20 cellular contexts compared by ENCODE assay signal in the genomic region with DNA sequence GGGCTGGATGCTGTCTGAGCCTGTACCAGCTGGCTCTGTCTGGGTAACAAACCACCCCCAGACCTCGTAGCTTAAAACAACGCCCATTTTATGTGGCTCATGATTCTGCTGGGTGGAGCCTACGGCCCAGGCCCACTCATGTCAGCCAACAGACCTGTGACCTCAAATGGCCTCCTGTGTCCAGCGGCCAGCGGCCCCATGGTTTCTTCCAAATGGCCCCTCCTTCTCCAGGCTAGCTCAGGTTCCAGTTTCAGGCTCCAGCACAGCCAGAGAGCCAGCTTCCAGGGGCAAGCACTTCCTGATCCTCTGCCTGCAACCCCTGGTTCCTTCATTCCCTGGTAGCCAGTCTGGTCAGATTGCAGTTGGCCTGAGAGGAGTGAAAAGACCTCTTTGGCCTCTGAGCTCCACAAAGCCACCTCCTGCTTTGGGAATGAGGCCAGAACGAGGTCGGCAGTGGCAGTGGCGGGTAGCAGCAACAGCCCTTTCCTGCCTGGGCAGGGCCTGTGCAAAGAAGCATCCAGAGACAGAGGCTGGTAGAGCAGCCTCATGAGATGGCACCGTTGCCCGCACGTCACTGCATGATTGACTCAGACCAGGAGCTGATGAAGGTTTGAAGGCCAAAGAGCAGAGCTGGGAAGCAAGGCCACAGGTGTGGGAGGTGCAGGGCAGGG. TPM values are rescaled to one million over a fixed set of nuclear protein-coding genes. Genes with fewer than 3 reads are reported as not detected.
DNase-seq lines count a peak whose midpoint lies in the region; ATAC-seq and TF ChIP-seq lines count a peak whose summit lies in the region.
"Had no signal": no experiment of that assay in that cellular context is flagged by ENCODE, and none has a peak within 500 bp of the region (broad histone marks: within the 10 kb centered on the region; RNA-seq: fewer than 3 reads in every experiment).

No MANE protein-coding gene starts in this region.

- in situ Hi-C loops in mammary epithelial cell (cut with MboI; ENCODE audit: low sequenced_read_pairs in 2 of 2) (no loop called here), GM13977 (cut with MboI; ENCODE audit: low pct_unique_long_range_greater_than_20kb, low sequenced_read_pairs, unreplicated experiment) (no loop called here)

- peak overlapping the region in 1 of 11 experiments; percentile 24; a peak in 1 of 22 replicates for H3K9ac ChIP-seq in BLaER1 treated with 17β-estradiol and CSF1 and Interleukin-3, amounts not matched to agents 10 nM and 100 nM
- no peak overlapping the region for H3K9ac ChIP-seq in mammary epithelial cell (ENCODE audit: insufficient read depth, low read length)
- H3K9ac ChIP-seq: KMS-11 had no signal

- H4K20me1 ChIP-seq in BLaER1 treated with 17β-estradiol and CSF1 and Interleukin-3, amounts not matched to agents 10 nM and 100 nM, result peaks cover 0 to 98% (median 13%) of the 10 kb centered on the region in 11 experiments; a peak in 12 of 22 replicates
- H4K20me1 ChIP-seq in mammary epithelial cell (ENCODE audit: insufficient read depth, low read length), result no peaks in the 10 kb centered on the region

- no peaks in the 10 kb centered on the region for H3K27me3 Mint-ChIP-seq in activated CD8-positive, alpha-beta T cell treated with anti-CD3 and anti-CD28 coated beads for 36 hours
- H3K27me3 Mint-ChIP-seq: activated naive CD4-positive, alpha-beta T cell treated with anti-CD3 and anti-CD28 coated beads, Interleukin-2, amount 50 U/mL, for 24 hours; natural killer cell treated with Interleukin-12 subunit alpha and Interleukin-12 subunit beta and Interleukin-15 and Interleukin-18, amount 100 ng/mL, for 72 hours; stimulated activated naive CD8-positive, alpha-beta T cell treated with anti-CD3 and anti-CD28 coated beads, Interleukin-15, Interleukin-2, amounts not matched to agents 100 ng/mL and 50 ng/mL, for 24 hours; T-cell had no signal

- TF ChIP-seq CTCF in mammary epithelial cell (conservative IDR thresholded peaks at IDR 0.05 in 1 of 2, IDR thresholded peaks at IDR 0.05 in 1 of 2; ENCODE audit: extremely low read depth in 1 of 2, insufficient read depth in 1 of 2, low read depth in 1 of 2, low read length in 2 of 2) (no peak), left ventricle myocardium inferior (IDR thresholded peaks at IDR 0.05; ENCODE audit: borderline replicate concordance) (no peak), GM13977 (IDR thresholded peaks at IDR 0.05; ENCODE audit: extremely low read depth, insufficient read depth, missing control alignments) (no peak)
- TF ChIP-seq CTCF in activated CD8-positive, alpha-beta T cell treated with anti-CD3 and anti-CD28 coated beads for 36 hours (IDR thresholded peaks at IDR 0.05), result no peak

- H3K27ac ChIP-seq in BLaER1 treated with 17β-estradiol and CSF1 and Interleukin-3, amounts not matched to agents 10 nM and 100 nM, result peak overlapping the region in 2 of 11 experiments; percentile 26 to 43; a peak in 2 of 22 replicates
- H3K27ac ChIP-seq in mammary epithelial cell (ENCODE audit: insufficient read depth, low read depth, low read length) (no peak overlapping the region), left ventricle myocardium inferior (replicated peaks) (peak overlapping the region; percentile 79)
- H3K27ac ChIP-seq: cardiac muscle cell, KMS-11 had no signal

- no peak overlapping the region for H3K4me3 Mint-ChIP-seq in activated CD8-positive, alpha-beta T cell treated with anti-CD3 and anti-CD28 coated beads for 36 hours
- H3K4me3 Mint-ChIP-seq: activated B cell treated with CpG ODN at 0.5 μM for 24 hours; activated naive CD4-positive, alpha-beta T cell treated with anti-CD3 and anti-CD28 coated beads, Interleukin-2, amount 50 U/mL, for 24 hours; natural killer cell treated with Interleukin-12 subunit alpha and Interleukin-12 subunit beta and Interleukin-15 and Interleukin-18, amount 100 ng/mL, for 72 hours; stimulated activated naive CD8-positive, alpha-beta T cell treated with anti-CD3 and anti-CD28 coated beads, Interleukin-15, Interleukin-2, amounts not matched to agents 100 ng/mL and 50 ng/mL, for 24 hours; T-cell had no signal

- H3K36me3 Mint-ChIP-seq in activated CD8-positive, alpha-beta T cell treated with anti-CD3 and anti-CD28 coated beads for 36 hours (ENCODE audit: low read depth), result no peaks in the 10 kb centered on the region
- H3K36me3 Mint-ChIP-seq: natural killer cell treated with Interleukin-12 subunit alpha and Interleukin-12 subunit beta and Interleukin-15 and Interleukin-18, amount 100 ng/mL, for 72 hours had no signal

- dilution Hi-C loops in mammary epithelial cell (cut with HindIII; ENCODE audit: low sequenced_read_pairs), result no loop called here

- peaks cover 39 to 61% (median 57%) of the 10 kb centered on the region in 10 experiments for H3K4me1 ChIP-seq in BLaER1 treated with 17β-estradiol and CSF1 and Interleukin-3, amounts not matched to agents 10 nM and 100 nM
- peaks cover 38% of the 10 kb centered on the region for H3K4me1 ChIP-seq in mammary epithelial cell (ENCODE audit: insufficient read depth, low read length)
- H3K4me1 ChIP-seq in left ventricle myocardium inferior, result peaks cover 25% of the 10 kb centered on the region

- no peaks in the 10 kb centered on the region for H3K79me2 ChIP-seq in mammary epithelial cell (ENCODE audit: insufficient read depth, low read length)

- no peak overlapping the region for H3K4me3 ChIP-seq in BLaER1 treated with 17β-estradiol and CSF1 and Interleukin-3, amounts not matched to agents 10 nM and 100 nM
- no peak overlapping the region for H3K4me3 ChIP-seq in mammary epithelial cell (replicated peaks in 1 of 3; ENCODE audit: insufficient read depth in 1 of 3, low read depth in 2 of 3, low read length in 3 of 3)
- no peak overlapping the region for H3K4me3 ChIP-seq in left ventricle myocardium inferior
- H3K4me3 ChIP-seq: cardiac muscle cell had no signal

- H3K36me3 ChIP-seq in BLaER1 treated with 17β-estradiol and CSF1 and Interleukin-3, amounts not matched to agents 10 nM and 100 nM, result no peaks in the 10 kb centered on the region
- H3K36me3 ChIP-seq in mammary epithelial cell (ENCODE audit: insufficient read depth, low read length), result no peaks in the 10 kb centered on the region
- no peaks in the 10 kb centered on the region for H3K36me3 ChIP-seq in left ventricle myocardium inferior
- H3K36me3 ChIP-seq: cardiac muscle cell had no signal

- H3K4me1 Mint-ChIP-seq in activated CD8-positive, alpha-beta T cell treated with anti-CD3 and anti-CD28 coated beads for 36 hours (ENCODE audit: low read depth), result no peaks in the 10 kb centered on the region
- H3K4me1 Mint-ChIP-seq: activated naive CD4-positive, alpha-beta T cell treated with anti-CD3 and anti-CD28 coated beads, Interleukin-2, amount 50 U/mL, for 24 hours; T-cell had no signal

- no peak for ATAC-seq in activated CD8-positive, alpha-beta T cell treated with anti-CD3 and anti-CD28 coated beads for 36 hours
- ATAC-seq: natural killer cell treated with Interleukin-12 subunit alpha and Interleukin-12 subunit beta and Interleukin-15 and Interleukin-18, amount 100 ng/mL, for 72 hours; T-cell had no signal

- CTCF ChIA-PET in mammary epithelial cell (lab: Charles Lee; ENCODE audit: low non-redundant PET), result interaction anchor here (0.6 kb wide), 1 partner anchor 277 kb away, joined by 5 read pairs; no protein-coding TSS in a partner anchor
- CTCF ChIA-PET in activated CD8-positive, alpha-beta T cell treated with anti-CD3 and anti-CD28 coated beads for 36 hours (lab: Charles Lee), result no interaction called here

- no peaks in the 10 kb centered on the region for H3K9me3 ChIP-seq in BLaER1 treated with 17β-estradiol and CSF1 and Interleukin-3, amounts not matched to agents 10 nM and 100 nM (replicated peaks in 1 of 11)
- no peaks in the 10 kb centered on the region for H3K9me3 ChIP-seq in mammary epithelial cell (replicated peaks; ENCODE audit: insufficient read depth, low read length)
- H3K9me3 ChIP-seq in left ventricle myocardium inferior (replicated peaks), result no peaks in the 10 kb centered on the region

- peaks cover 0 to 38% (median 0%) of the 10 kb centered on the region in 11 experiments; a peak in 6 of 22 replicates for H3K27me3 ChIP-seq in BLaER1 treated with 17β-estradiol and CSF1 and Interleukin-3, amounts not matched to agents 10 nM and 100 nM
- H3K27me3 ChIP-seq in mammary epithelial cell (ENCODE audit: insufficient read depth, low read length), result no peaks in the 10 kb centered on the region
- no peaks in the 10 kb centered on the region for H3K27me3 ChIP-seq in left ventricle myocardium inferior (ENCODE audit: low read depth)
- H3K27me3 ChIP-seq: cardiac muscle cell had no signal

- H3K4me2 ChIP-seq in BLaER1 treated with 17β-estradiol and CSF1 and Interleukin-3, amounts not matched to agents 10 nM and 100 nM, result peak overlapping the region; percentile 76 to 96 (median 90)
- H3K4me2 ChIP-seq in mammary epithelial cell (ENCODE audit: insufficient read depth, low read depth, low read length), result no peak overlapping the region
- H3K4me2 ChIP-seq: KMS-11 had no signal

- no TSS peak for BruUV-seq in mammary epithelial cell (replicated peaks; lab: Mats Ljungman, UMichigan)

- no peaks in the 10 kb centered on the region for H3K9me3 Mint-ChIP-seq in activated CD8-positive, alpha-beta T cell treated with anti-CD3 and anti-CD28 coated beads for 36 hours
- H3K9me3 Mint-ChIP-seq: activated B cell treated with CpG ODN at 0.5 μM for 24 hours; activated naive CD4-positive, alpha-beta T cell treated with anti-CD3 and anti-CD28 coated beads, Interleukin-2, amount 50 U/mL, for 24 hours; natural killer cell treated with Interleukin-12 subunit alpha and Interleukin-12 subunit beta and Interleukin-15 and Interleukin-18, amount 100 ng/mL, for 72 hours; stimulated activated naive CD8-positive, alpha-beta T cell treated with anti-CD3 and anti-CD28 coated beads, Interleukin-15, Interleukin-2, amounts not matched to agents 100 ng/mL and 50 ng/mL, for 24 hours; T-cell had no signal

- peak overlapping the region; percentile 13 for H2AFZ ChIP-seq in mammary epithelial cell (ENCODE audit: low read depth, low read length)

- intact Hi-C loops in mammary epithelial cell (cut with micrococcal nuclease) (no loop called here), left ventricle myocardium inferior (cut with micrococcal nuclease) (no loop called here), posterior vena cava (cut with DNase I) (no loop called here)
- intact Hi-C loops in activated CD8-positive, alpha-beta T cell treated with anti-CD3 and anti-CD28 coated beads for 36 hours (cut with micrococcal nuclease), result no loop called here

- DNase-seq in mammary epithelial cell (no peak), left ventricle myocardium inferior (peak; percentile 60), posterior vena cava (ENCODE audit: low spot score) (peak; percentile 86), NCI-H446 (lab: John Stamatoyannopoulos, UW) (no peak), GM13977 (ENCODE audit: low spot score) (no peak), SIG-M5 treated with dmso at 0.1 percent for 504 hours (lab: John Stamatoyannopoulos, UW; ENCODE audit: unreplicated experiment) (no peak)
- no peak for DNase-seq in activated CD8-positive, alpha-beta T cell treated with anti-CD3 and anti-CD28 coated beads for 36 hours
- DNase-seq: activated B cell treated with CpG ODN at 0.5 μM for 24 hours; activated CD8-positive, alpha-beta memory T cell treated with anti-CD3 and anti-CD28 coated beads, Interleukin-2, amount 50 U/mL, for 48 hours; DMS79; kidney glomerular epithelial cell; NCI-H1417; NCI-H510A; T-cell had no signal

- H3K27ac Mint-ChIP-seq in activated CD8-positive, alpha-beta T cell treated with anti-CD3 and anti-CD28 coated beads for 36 hours, result no peak overlapping the region
- H3K27ac Mint-ChIP-seq: activated naive CD4-positive, alpha-beta T cell treated with anti-CD3 and anti-CD28 coated beads, Interleukin-2, amount 50 U/mL, for 24 hours; natural killer cell treated with Interleukin-12 subunit alpha and Interleukin-12 subunit beta and Interleukin-15 and Interleukin-18, amount 100 ng/mL, for 72 hours; stimulated activated naive CD8-positive, alpha-beta T cell treated with anti-CD3 and anti-CD28 coated beads, Interleukin-15, Interleukin-2, amounts not matched to agents 100 ng/mL and 50 ng/mL, for 24 hours; T-cell had no signal

- POLR2A ChIA-PET in activated CD8-positive, alpha-beta T cell treated with anti-CD3 and anti-CD28 coated beads for 36 hours (lab: Charles Lee), result no interaction called here

- 45% methylated on average over 11 of the region's 11 CpGs for WGBS in mammary epithelial cell (ENCODE audit: low coverage, missing lambda C conversion rate)

RNA-seq across cellular contexts. Expression of a gene that starts 21.0 kb away (rescaled TPM):
- total RNA-seq in mammary epithelial cell (100 to 1,000 TPM; 104 to 156 TPM), left ventricle myocardium inferior (26.4 TPM), posterior vena cava (10 to 100 TPM; 31.7 to 38.5 TPM)
- 82.4 TPM for polyA plus RNA-seq in mammary epithelial cell
- polyA minus RNA-seq in mammary epithelial cell, result 125 TPM
- total RNA-seq in activated CD8-positive, alpha-beta T cell treated with anti-CD3 and anti-CD28 coated beads for 36 hours, result 1 to 10 TPM; 5.1 to 6.6 TPM

Comparison
In these comparisons a context has a peak if more than half of its experiments do, and no peak if none do; other contexts are left out.
1. DNase-seq: peak in left ventricle myocardium inferior (single experiment) and posterior vena cava (single experiment); none in mammary epithelial cell (single experiment), NCI-H446 (0 of 2), GM13977 (single experiment), activated CD8-positive, alpha-beta T cell treated with anti-CD3 and anti-CD28 coated beads for 36 hours (single experiment) and SIG-M5 treated with dmso at 0.1 percent for 504 hours (single experiment).